ENCODE assay signal across 8 cellular contexts in genomic region chr13:27449081-27449603, GRCh38. TPM values are rescaled to one million over a fixed set of nuclear protein-coding genes. Genes with fewer than 3 reads are reported as not detected.
DNase-seq lines count a peak whose midpoint lies in the region; ATAC-seq and TF ChIP-seq lines count a peak whose summit lies in the region.

No MANE protein-coding gene starts in this region.

- peak overlapping the region; percentile 98 for H3K4me3 Mint-ChIP-seq in CD4-positive, alpha-beta T cell
- H3K4me3 Mint-ChIP-seq in neural progenitor cell = peak overlapping the region; percentile 91

- H3K9ac ChIP-seq in neural progenitor cell = peak overlapping the region; percentile 28

- H3K27ac Mint-ChIP-seq in CD4-positive, alpha-beta T cell = peak overlapping the region; percentile 97
- peak overlapping the region; percentile 90 for H3K27ac Mint-ChIP-seq in neural progenitor cell

- no peak for DNase-seq in CD4-positive, alpha-beta T cell
- DNase-seq in NCI-H748 treated with DMSO at 0.1 percent for 48 hours (lab: John Stamatoyannopoulos, UW) = peak; percentile 71
- DNase-seq in effector memory CD4-positive, alpha-beta T cell = no peak
- no peak for DNase-seq in neural progenitor cell (ENCODE audit: low spot score)
- DNase-seq in NCI-H1092 (lab: John Stamatoyannopoulos, UW) = no peak

- intact Hi-C loops in CD4-positive, alpha-beta T cell (cut with DNase I, micrococcal nuclease) = loop anchor here in 1 of 2 experiments (5.0 kb wide), 1 partner anchor 277 kb away; the partner anchor contains the start of gene USP12

- CTCF ChIA-PET in CD4-positive, alpha-beta T cell (lab: Charles Lee) = interaction anchor here (1.6 to 5.0 kb wide), 3 partner anchors 13 to 171 kb away, joined by 5 to 19 read pairs (median 18); partner anchors contain the start of genes GTF3A and LNX2

- H3K9me3 Mint-ChIP-seq in CD4-positive, alpha-beta T cell = no peaks in the 10 kb centered on the region
- no peaks in the 10 kb centered on the region for H3K9me3 Mint-ChIP-seq in neural progenitor cell

- TF ChIP-seq CTCF in CD4-positive, alpha-beta T cell (IDR thresholded peaks at IDR 0.05) = no peak
- no peak for TF ChIP-seq CTCF in neural progenitor cell (IDR thresholded peaks at IDR 0.05)

- peak overlapping the region; percentile 93 for H2AFZ ChIP-seq in neural progenitor cell (replicated peaks)

- peak overlapping the region; percentile 95 for H3K27ac ChIP-seq in CD4-positive, alpha-beta T cell (ENCODE audit: low read depth, low read length)
- H3K27ac ChIP-seq in effector memory CD4-positive, alpha-beta T cell (ENCODE audit: insufficient read depth, low read length, poor library complexity, severe bottlenecking) = peak overlapping the region; percentile 94
- no peak overlapping the region for H3K27ac ChIP-seq in neural progenitor cell

- H3K36me3 ChIP-seq in effector memory CD4-positive, alpha-beta T cell (ENCODE audit: control insufficient read depth, insufficient read depth, low read length) = no peaks in the 10 kb centered on the region
- H3K36me3 ChIP-seq in neural progenitor cell = no peaks in the 10 kb centered on the region

- peaks cover 28% of the 10 kb centered on the region for H3F3A ChIP-seq in neural progenitor cell (ENCODE audit: low read depth)

- H3K79me2 ChIP-seq in neural progenitor cell (ENCODE audit: low read depth) = peaks cover 51% of the 10 kb centered on the region

- peak overlapping the region; percentile 76 for H3K4me3 ChIP-seq in effector memory CD4-positive, alpha-beta T cell (ENCODE audit: insufficient read depth, low read depth, low read length, poor library complexity, severe bottlenecking)
- H3K4me3 ChIP-seq in neural progenitor cell = peak overlapping the region; percentile 98

- H3K4me1 ChIP-seq in effector memory CD4-positive, alpha-beta T cell (ENCODE audit: control insufficient read depth, insufficient read depth, low read length, poor library complexity, severe bottlenecking) = peaks cover 34% of the 10 kb centered on the region
- H3K4me1 ChIP-seq in neural progenitor cell = peaks cover 8% of the 10 kb centered on the region

- POLR2A ChIA-PET in CD4-positive, alpha-beta T cell (lab: Charles Lee) = interaction anchor here (1.9 to 11.8 kb wide), 3 partner anchors 17 to 171 kb away, joined by 12 to 389 read pairs (median 15); partner anchors contain the start of genes GTF3A and LNX2

- H3K4me2 ChIP-seq in neural progenitor cell = peak overlapping the region; percentile 99

- no peak for ATAC-seq in CD4-positive, alpha-beta T cell (ENCODE audit: poor library complexity)
- ATAC-seq in HG03460 (IDR thresholded peaks at IDR 0.05; ENCODE audit: unreplicated experiment) = no peak
- ATAC-seq in HG03097 (IDR thresholded peaks at IDR 0.05; ENCODE audit: low FRiP score, unreplicated experiment) = no peak
- ATAC-seq in GM21529 (IDR thresholded peaks at IDR 0.05; ENCODE audit: unreplicated experiment) = no peak

- H3K36me3 Mint-ChIP-seq in CD4-positive, alpha-beta T cell (ENCODE audit: low read depth) = peaks cover 29% of the 10 kb centered on the region
- no peaks in the 10 kb centered on the region for H3K36me3 Mint-ChIP-seq in neural progenitor cell

- H3K9me3 ChIP-seq in CD4-positive, alpha-beta T cell (ENCODE audit: control insufficient read depth, low read length) = no peaks in the 10 kb centered on the region
- no peaks in the 10 kb centered on the region for H3K9me3 ChIP-seq in effector memory CD4-positive, alpha-beta T cell (ENCODE audit: control insufficient read depth, low read length)
- H3K9me3 ChIP-seq in neural progenitor cell (ENCODE audit: low read depth) = no peaks in the 10 kb centered on the region

- H3K27me3 ChIP-seq in CD4-positive, alpha-beta T cell (ENCODE audit: control insufficient read depth, insufficient read depth, low read length) = no peaks in the 10 kb centered on the region
- H3K27me3 ChIP-seq in effector memory CD4-positive, alpha-beta T cell (replicated peaks; ENCODE audit: control insufficient read depth, insufficient read depth, low read length, poor library complexity, severe bottlenecking) = no peaks in the 10 kb centered on the region
- peaks cover 32% of the 10 kb centered on the region for H3K27me3 ChIP-seq in neural progenitor cell

- H3K27me3 Mint-ChIP-seq in CD4-positive, alpha-beta T cell = no peaks in the 10 kb centered on the region
- H3K27me3 Mint-ChIP-seq in neural progenitor cell (ENCODE audit: insufficient read depth, low read depth) = peaks cover 6% of the 10 kb centered on the region

- no peaks in the 10 kb centered on the region for H4K20me1 ChIP-seq in neural progenitor cell (ENCODE audit: low read depth)

- peaks cover 65% of the 10 kb centered on the region for H3K4me1 Mint-ChIP-seq in CD4-positive, alpha-beta T cell (ENCODE audit: low read depth)
- peaks cover 12% of the 10 kb centered on the region for H3K4me1 Mint-ChIP-seq in neural progenitor cell

RNA-seq across cellular contexts. Expression of gene MTIF3, which starts 1.2 kb away (rescaled TPM):
- total RNA-seq in CD4-positive, alpha-beta T cell = 10 to 100 TPM; 13.6 to 14.5 TPM
- 47.0 and 65.8 TPM in 2 replicates for total RNA-seq in neural progenitor cell (ENCODE audit: low replicate concordance)

RNA-seq across cellular contexts. Expression of gene GTF3A, which starts 24.7 kb away (rescaled TPM):
- 100 to 1,000 TPM; 129 to 132 TPM for total RNA-seq in CD4-positive, alpha-beta T cell
- total RNA-seq in neural progenitor cell (ENCODE audit: low replicate concordance) = 78.4 and 126 TPM in 2 replicates
